Comparison of ENCODE assay signal across 35 cellular contexts in genomic region chr15:41124058-41124457, GRCh38.
"Had no signal": no experiment of that assay in that cellular context is flagged by ENCODE, and none has a peak within 500 bp of the region (broad histone marks: within the 10 kb centered on the region; RNA-seq: fewer than 3 reads in every experiment).

No MANE protein-coding gene starts in this region.

- H3K27ac ChIP-seq: adrenal gland, body of pancreas, brain microvascular endothelial cell, breast epithelium, WERI-Rb-1 had no signal

- H3K27ac Mint-ChIP-seq: activated B cell treated with CpG ODN at 0.5 μM for 24 hours; activated CD4-positive, alpha-beta memory T cell treated with anti-CD3 and anti-CD28 coated beads for 36 hours; activated CD4-positive, alpha-beta T cell treated with anti-CD3 and anti-CD28 coated beads, Interleukin-2, amount 10 ng/mL, durations not matched to agents 24 days and 14 days; activated CD8-positive, alpha-beta T cell treated with anti-CD3 and anti-CD28 coated beads for 36 hours; activated naive CD4-positive, alpha-beta T cell treated with anti-CD3 and anti-CD28 coated beads for 36 hours; activated naive CD4-positive, alpha-beta T cell treated with anti-CD3 and anti-CD28 coated beads, Interleukin-2, amount 50 U/mL, for 72 hours; activated naive CD8-positive, alpha-beta T cell treated with anti-CD3 and anti-CD28 coated beads for 36 hours; activated T-cell treated with anti-CD3 and anti-CD28 coated beads, Interleukin-2, amount 50 U/mL, for 72 hours; activated T-helper 1 cell treated with anti-CD3 and anti-CD28 coated beads, Interleukin-12 subunit alpha, Interleukin-12 subunit beta, Interleukin-2, Interleukin-4 antibody, amounts not matched to agents 30 ng/mL and 10 ng/mL and 1 ng/mL, durations not matched to agents 14 hours and 24 hours and 36 hours; activated T-helper 17 cell treated with anti-CD3 and anti-CD28 coated beads, Interleukin-2, amount 50 U/mL, for 72 hours; T-helper 1 cell treated with Interleukin-12 subunit alpha and Interleukin-12 subunit beta and Interleukin-4 antibody, amounts not matched to agents 30 μg/mL and 1 μg/mL, for 36 hours had no signal

- H3K9me3 Mint-ChIP-seq: activated B cell treated with CpG ODN at 0.5 μM for 24 hours; activated CD4-positive, alpha-beta memory T cell treated with anti-CD3 and anti-CD28 coated beads for 36 hours; activated CD4-positive, alpha-beta T cell treated with anti-CD3 and anti-CD28 coated beads, Interleukin-2, amount 10 ng/mL, durations not matched to agents 24 days and 14 days; activated CD8-positive, alpha-beta T cell treated with anti-CD3 and anti-CD28 coated beads for 36 hours; activated naive CD4-positive, alpha-beta T cell treated with anti-CD3 and anti-CD28 coated beads for 36 hours; activated naive CD4-positive, alpha-beta T cell treated with anti-CD3 and anti-CD28 coated beads, Interleukin-2, amount 50 U/mL, for 72 hours; activated naive CD8-positive, alpha-beta T cell treated with anti-CD3 and anti-CD28 coated beads for 36 hours; activated T-cell treated with anti-CD3 and anti-CD28 coated beads, Interleukin-2, amount 50 U/mL, for 4 hours; activated T-cell treated with anti-CD3 and anti-CD28 coated beads, Interleukin-2, amount 50 U/mL, for 72 hours; activated T-helper 1 cell treated with anti-CD3 and anti-CD28 coated beads, Interleukin-12 subunit alpha, Interleukin-12 subunit beta, Interleukin-2, Interleukin-4 antibody, amounts not matched to agents 30 ng/mL and 10 ng/mL and 1 ng/mL, durations not matched to agents 14 hours and 24 hours and 36 hours; activated T-helper 17 cell treated with anti-CD3 and anti-CD28 coated beads, Interleukin-2, amount 50 U/mL, for 72 hours; T-helper 1 cell treated with Interleukin-12 subunit alpha and Interleukin-12 subunit beta and Interleukin-4 antibody, amounts not matched to agents 30 μg/mL and 1 μg/mL, for 36 hours had no signal

- DNase-seq: activated B cell treated with CpG ODN at 0.5 μM for 24 hours; activated CD4-positive, alpha-beta memory T cell treated with anti-CD3 and anti-CD28 coated beads for 36 hours; activated CD4-positive, alpha-beta T cell treated with anti-CD3 and anti-CD28 coated beads for 4 hours; activated CD4-positive, alpha-beta T cell treated with anti-CD3 and anti-CD28 coated beads, Interleukin-2, amount 10 ng/mL, durations not matched to agents 24 days and 14 days; activated CD4-positive, alpha-beta T cell treated with anti-CD3 and anti-CD28 coated beads, Interleukin-2, amount 50 U/mL, for 1 hour; activated CD4-positive, alpha-beta T cell treated with anti-CD3 and anti-CD28 coated beads, Interleukin-2, amount 50 U/mL, for 4 hours; activated CD4-positive, CD25-positive, alpha-beta regulatory T cell treated with anti-CD3 and anti-CD28 coated beads, Interleukin-2, amount 50 U/mL, for 72 hours; activated CD8-positive, alpha-beta memory T cell treated with anti-CD3 and anti-CD28 coated beads, Interleukin-2, amount 50 U/mL, for 4 hours; activated CD8-positive, alpha-beta T cell treated with anti-CD3 and anti-CD28 coated beads for 36 hours; activated effector memory CD4-positive, alpha-beta T cell treated with anti-CD3 and anti-CD28 coated beads, Interleukin-2, amount 50 U/mL, for 16 hours; activated gamma-delta T cell treated with Interleukin-2 at 50 U/mL for 16 hours; activated naive CD4-positive, alpha-beta T cell; activated naive CD4-positive, alpha-beta T cell treated with anti-CD3 and anti-CD28 coated beads for 36 hours; activated naive CD4-positive, alpha-beta T cell treated with anti-CD3 and anti-CD28 coated beads, Interleukin-2, amount 50 U/mL, for 16 hours; activated naive CD8-positive, alpha-beta T cell treated with anti-CD3 and anti-CD28 coated beads for 36 hours; activated T-cell treated with anti-CD3 and anti-CD28 coated beads for 4 hours; activated T-cell treated with anti-CD3 and anti-CD28 coated beads, Interleukin-2, amount 50 U/mL, for 1 hour; activated T-cell treated with anti-CD3 and anti-CD28 coated beads, Interleukin-2, amount 50 U/mL, for 4 hours; activated T-cell treated with anti-CD3 and anti-CD28 coated beads, Interleukin-2, amount 50 U/mL, for 72 hours; adrenal gland; amniotic stem cell; aorta; body of pancreas; brain microvascular endothelial cell; central memory CD4-positive, alpha-beta T cell; T-helper 1 cell; T-helper 2 cell; T-helper 9 cell; WERI-Rb-1 had no signal

- H3K4me3 Mint-ChIP-seq: activated B cell treated with CpG ODN at 0.5 μM for 24 hours; activated CD4-positive, alpha-beta memory T cell treated with anti-CD3 and anti-CD28 coated beads for 36 hours; activated CD4-positive, alpha-beta T cell treated with anti-CD3 and anti-CD28 coated beads, Interleukin-2, amount 10 ng/mL, durations not matched to agents 24 days and 14 days; activated CD8-positive, alpha-beta T cell treated with anti-CD3 and anti-CD28 coated beads for 36 hours; activated naive CD4-positive, alpha-beta T cell treated with anti-CD3 and anti-CD28 coated beads for 36 hours; activated naive CD8-positive, alpha-beta T cell treated with anti-CD3 and anti-CD28 coated beads for 36 hours; activated T-cell treated with anti-CD3 and anti-CD28 coated beads, Interleukin-2, amount 50 U/mL, for 4 hours; activated T-cell treated with anti-CD3 and anti-CD28 coated beads, Interleukin-2, amount 50 U/mL, for 72 hours; activated T-helper 1 cell treated with anti-CD3 and anti-CD28 coated beads, Interleukin-12 subunit alpha, Interleukin-12 subunit beta, Interleukin-2, Interleukin-4 antibody, amounts not matched to agents 30 ng/mL and 10 ng/mL and 1 ng/mL, durations not matched to agents 14 hours and 24 hours and 36 hours; activated T-helper 17 cell treated with anti-CD3 and anti-CD28 coated beads, Interleukin-2, amount 50 U/mL, for 72 hours; T-helper 1 cell treated with Interleukin-12 subunit alpha and Interleukin-12 subunit beta and Interleukin-4 antibody, amounts not matched to agents 30 μg/mL and 1 μg/mL, for 36 hours; T-helper 2 cell treated with Interferon-gamma antibody and Interleukin-4, amounts not matched to agents 5 μg/mL and 100 μg/mL, for 36 hours had no signal

- H3K36me3 Mint-ChIP-seq: activated CD4-positive, alpha-beta memory T cell treated with anti-CD3 and anti-CD28 coated beads for 36 hours; activated naive CD4-positive, alpha-beta T cell treated with anti-CD3 and anti-CD28 coated beads, Interleukin-2, amount 50 U/mL, for 72 hours; activated naive CD8-positive, alpha-beta T cell treated with anti-CD3 and anti-CD28 coated beads for 36 hours had no signal

- ATAC-seq: activated CD8-positive, alpha-beta T cell treated with anti-CD3 and anti-CD28 coated beads for 36 hours; activated naive CD4-positive, alpha-beta T cell treated with anti-CD3 and anti-CD28 coated beads, Interleukin-2, amount 50 U/mL, for 72 hours; activated T-cell treated with anti-CD3 and anti-CD28 coated beads, Interleukin-2, amount 50 U/mL, for 4 hours; activated T-cell treated with anti-CD3 and anti-CD28 coated beads, Interleukin-2, amount 50 U/mL, for 72 hours; activated T-helper 17 cell treated with anti-CD3 and anti-CD28 coated beads, Interleukin-2, amount 50 U/mL, for 72 hours; body of pancreas had no signal

- H3K4me1 Mint-ChIP-seq: activated B cell treated with CpG ODN at 0.5 μM for 24 hours; activated naive CD8-positive, alpha-beta T cell treated with anti-CD3 and anti-CD28 coated beads for 36 hours; activated T-helper 17 cell treated with anti-CD3 and anti-CD28 coated beads, Interleukin-2, amount 50 U/mL, for 72 hours had no signal
